24 cellular contexts compared by ENCODE assay signal in the genomic region with DNA sequence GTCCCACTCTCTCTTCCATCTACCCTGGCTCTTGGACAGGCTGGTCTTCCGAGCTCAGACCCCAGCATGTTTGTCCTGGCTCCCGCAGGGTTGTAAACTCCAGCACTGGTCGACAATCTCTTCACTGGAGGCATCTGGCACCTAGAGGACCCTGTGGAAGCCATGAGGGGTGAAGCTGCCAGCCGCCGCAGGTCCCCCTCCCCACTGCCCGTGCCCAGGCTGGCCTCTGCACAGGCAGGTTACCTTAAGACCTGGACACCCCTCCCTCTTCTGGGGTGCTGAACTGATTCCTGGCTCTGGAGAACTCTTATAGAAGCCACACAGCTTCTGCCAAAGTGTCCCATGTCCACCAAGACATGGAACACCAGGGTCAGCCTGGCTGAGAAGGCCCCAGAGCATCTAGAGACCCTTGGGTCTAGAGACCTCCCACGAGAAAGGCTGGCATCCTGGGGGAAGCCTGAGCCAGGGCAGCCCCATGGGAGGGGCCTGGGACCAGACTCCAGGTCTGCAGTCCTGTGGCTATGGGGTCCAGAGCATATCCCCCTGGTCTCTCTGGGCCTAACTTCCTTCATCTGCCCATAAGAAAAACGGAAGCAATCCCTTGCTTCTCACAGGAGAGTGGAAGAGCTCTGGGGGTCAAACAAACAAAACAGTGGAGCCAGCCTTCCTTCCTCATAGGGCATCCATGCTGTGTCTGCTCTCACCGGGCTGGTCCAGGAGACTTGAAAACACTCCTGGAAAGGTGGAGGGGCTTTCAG. TPM values are rescaled to one million over a fixed set of nuclear protein-coding genes. Genes with fewer than 3 reads are reported as not detected.
"Had no signal": no experiment of that assay in that cellular context is flagged by ENCODE, and none has a peak within 500 bp of the region (broad histone marks: within the 10 kb centered on the region; RNA-seq: fewer than 3 reads in every experiment).

No MANE protein-coding gene starts in this region.

- H3K4me3 ChIP-seq: lung, neural progenitor cell, sigmoid colon had no signal

- H3K36me3 ChIP-seq: neural progenitor cell, sigmoid colon had no signal

- H3K27ac ChIP-seq: neural progenitor cell, sigmoid colon had no signal

- H3K9me3 ChIP-seq: sigmoid colon had no signal

- H3K9ac ChIP-seq: neural progenitor cell had no signal

- ATAC-seq: activated naive CD4-positive, alpha-beta T cell treated with anti-CD3 and anti-CD28 coated beads, Interleukin-2, amount 50 U/mL, for 72 hours; activated T-helper 17 cell treated with anti-CD3 and anti-CD28 coated beads, Interleukin-2, amount 50 U/mL, for 72 hours; left lobe of liver; naive thymus-derived CD8-positive, alpha-beta T cell; WTC11 had no signal

- H3K27me3 ChIP-seq: neural progenitor cell had no signal

- DNase-seq: activated CD8-positive, alpha-beta memory T cell treated with anti-CD3 and anti-CD28 coated beads for 24 hours; activated CD8-positive, alpha-beta memory T cell treated with anti-CD3 and anti-CD28 coated beads, Interleukin-2, amount 50 U/mL, for 4 hours; activated T-cell treated with anti-CD3 and anti-CD28 coated beads, Interleukin-2, amount 50 U/mL, for 24 hours; aorta; caudate nucleus; dermis blood vessel endothelial cell; effector CD8-positive, alpha-beta T cell; foreskin melanocyte; retina; sigmoid colon; stimulated activated CD4-positive, alpha-beta T cell treated with anti-CD3 and anti-CD28 coated beads, Interleukin-4, amount 100 ng/mL, for 1 hour; stimulated activated naive CD4-positive, alpha-beta T cell treated with Interleukin-2 at 50 U/mL for 16 hours; T-helper 1 cell had no signal

RNA-seq across cellular contexts. Expression of a gene that starts 30.6 kb away (rescaled TPM):
- total RNA-seq: activated naive CD4-positive, alpha-beta T cell treated with anti-CD3 and anti-CD28 coated beads, Interleukin-2, amount 50 U/mL, for 72 hours; activated T-helper 17 cell treated with anti-CD3 and anti-CD28 coated beads, Interleukin-2, amount 50 U/mL, for 72 hours; aorta; dermis blood vessel endothelial cell; esophagus mucosa; left lobe of liver; mesenteric fat pad; naive thymus-derived CD8-positive, alpha-beta T cell; osteocyte; subcutaneous adipose tissue had no signal
- polyA plus RNA-seq: aorta; lung; naive thymus-derived CD8-positive, alpha-beta T cell had no signal
